ENCODE assay signal across 24 cellular contexts in genomic region chr2:206176128-206176527, GRCh38.
"Had no signal": no experiment of that assay in that cellular context is flagged by ENCODE, and none has a peak within 500 bp of the region (broad histone marks: within the 10 kb centered on the region; RNA-seq: fewer than 3 reads in every experiment).

No MANE protein-coding gene starts in this region.

- DNase-seq: activated CD4-positive, alpha-beta T cell treated with anti-CD3 and anti-CD28 coated beads, Interleukin-2, amount 50 U/mL, for 4 hours; activated CD8-positive, alpha-beta memory T cell treated with anti-CD3 and anti-CD28 coated beads for 24 hours; activated CD8-positive, alpha-beta memory T cell treated with anti-CD3 and anti-CD28 coated beads, Interleukin-2, amount 50 U/mL, for 4 hours; activated naive CD4-positive, alpha-beta T cell treated with Interleukin-2 at 50 U/mL for 16 hours; activated naive CD8-positive, alpha-beta T cell treated with anti-CD3 and anti-CD28 coated beads, Interleukin-2, amount 10 ng/mL, durations not matched to agents 7 days and 5 days; activated T-cell treated with anti-CD3 and anti-CD28 coated beads, Interleukin-2, amount 50 U/mL, for 48 hours; amygdala; brain microvascular endothelial cell; central memory CD4-positive, alpha-beta T cell; dorsolateral prefrontal cortex; foreskin fibroblast; left lung; ovary; right cardiac atrium; stimulated activated CD4-positive, alpha-beta T cell treated with anti-CD3 and anti-CD28 coated beads, Interleukin-1b, Interleukin-23, amount 100 ng/mL, for 48 hours; T-helper 9 cell had no signal

- H3K9me3 ChIP-seq: esophagus muscularis mucosa, left lung, neutrophil, ovary, prostate gland, tibial nerve had no signal

- FAIRE-seq: colon had no signal

- H3K4me3 ChIP-seq: dorsolateral prefrontal cortex, esophagus muscularis mucosa, left lung, ovary, prostate gland, tibial nerve had no signal

- H3K27me3 Mint-ChIP-seq: stimulated activated naive CD8-positive, alpha-beta T cell treated with anti-CD3 and anti-CD28 coated beads, Interleukin-15, Interleukin-2, amounts not matched to agents 100 ng/mL and 50 ng/mL, for 24 hours had no signal

- H3K9me3 Mint-ChIP-seq: activated naive CD8-positive, alpha-beta T cell treated with anti-CD3 and anti-CD28 coated beads, Interleukin-2, amount 10 ng/mL, durations not matched to agents 7 days and 5 days; mesothelial cell of epicardium; stimulated activated naive CD8-positive, alpha-beta T cell treated with anti-CD3 and anti-CD28 coated beads, Interleukin-15, Interleukin-2, amounts not matched to agents 100 ng/mL and 50 ng/mL, for 24 hours had no signal

- H3K27me3 ChIP-seq: brain microvascular endothelial cell, dorsolateral prefrontal cortex, esophagus muscularis mucosa, left lung, ovary, tibial nerve had no signal

- H3K27ac Mint-ChIP-seq: activated naive CD8-positive, alpha-beta T cell treated with anti-CD3 and anti-CD28 coated beads, Interleukin-2, amount 10 ng/mL, durations not matched to agents 7 days and 5 days; mesothelial cell of epicardium; nephron; stimulated activated naive CD8-positive, alpha-beta T cell treated with anti-CD3 and anti-CD28 coated beads, Interleukin-15, Interleukin-2, amounts not matched to agents 100 ng/mL and 50 ng/mL, for 24 hours had no signal

- H3K4me1 ChIP-seq: esophagus muscularis mucosa, left lung, prostate gland, tibial nerve had no signal

- H3K27ac ChIP-seq: brain microvascular endothelial cell, dorsolateral prefrontal cortex, esophagus muscularis mucosa, left lung, neutrophil, ovary, prostate gland, tibial nerve had no signal

- H3K36me3 Mint-ChIP-seq: activated naive CD8-positive, alpha-beta T cell treated with anti-CD3 and anti-CD28 coated beads, Interleukin-2, amount 10 ng/mL, durations not matched to agents 7 days and 5 days; mesothelial cell of epicardium had no signal

- H3K36me3 ChIP-seq: brain microvascular endothelial cell, esophagus muscularis mucosa, left lung, neutrophil, ovary, prostate gland, tibial nerve had no signal

- H3K4me3 Mint-ChIP-seq: activated naive CD8-positive, alpha-beta T cell treated with anti-CD3 and anti-CD28 coated beads, Interleukin-2, amount 10 ng/mL, durations not matched to agents 7 days and 5 days; mesothelial cell of epicardium; nephron; stimulated activated naive CD8-positive, alpha-beta T cell treated with anti-CD3 and anti-CD28 coated beads, Interleukin-15, Interleukin-2, amounts not matched to agents 100 ng/mL and 50 ng/mL, for 24 hours had no signal

- H3K4me1 Mint-ChIP-seq: activated naive CD8-positive, alpha-beta T cell treated with anti-CD3 and anti-CD28 coated beads, Interleukin-2, amount 10 ng/mL, durations not matched to agents 7 days and 5 days; mesothelial cell of epicardium; nephron had no signal
